Comparison of ENCODE assay signal across 15 cellular contexts in the genomic region with DNA sequence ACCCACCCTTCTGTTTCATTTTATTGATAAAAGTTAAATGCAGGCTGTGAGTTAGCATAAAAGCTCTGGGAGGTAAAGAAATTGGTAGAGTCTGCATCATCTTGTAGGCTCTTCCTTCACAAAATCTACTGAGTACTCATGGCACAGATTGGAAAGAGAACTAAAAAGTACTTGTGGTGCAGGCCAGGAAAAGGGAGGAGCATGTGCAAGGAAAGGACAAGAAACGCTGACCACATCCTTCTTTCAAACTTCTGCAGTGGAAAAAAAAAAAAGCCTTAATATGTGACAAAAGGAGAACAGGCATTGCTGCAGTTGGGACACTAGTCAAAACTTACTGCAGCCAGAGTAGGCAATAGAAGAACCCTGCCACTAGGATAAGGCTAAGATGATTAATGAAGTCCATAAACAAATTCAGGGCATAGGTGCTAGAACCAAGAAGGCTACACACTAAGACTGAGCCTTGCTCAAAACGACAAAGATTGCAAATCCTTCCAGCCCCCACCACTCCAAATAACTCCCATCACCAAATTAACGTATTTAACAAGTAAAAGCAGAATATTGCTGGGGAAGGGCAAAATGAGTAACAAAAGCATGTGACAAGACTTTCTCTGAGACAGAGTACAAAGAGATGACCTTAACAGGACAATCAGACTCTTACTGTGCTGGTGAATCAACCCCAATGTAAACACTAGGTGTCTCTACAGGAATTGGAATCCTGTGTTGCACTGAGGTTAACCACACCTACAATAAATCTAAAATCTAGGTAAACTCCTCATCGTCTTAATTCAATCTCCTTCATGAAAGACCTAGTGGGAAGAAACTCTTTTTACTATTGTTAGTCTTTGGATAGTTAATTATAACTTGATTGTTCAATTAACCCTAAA.
A peak's percentile ranks its signal among the peaks of the same experiment; 100 is the strongest.
DNase-seq lines count a peak whose midpoint lies in the region; ATAC-seq and TF ChIP-seq lines count a peak whose summit lies in the region.
"Had no signal": no experiment of that assay in that cellular context is flagged by ENCODE, and none has a peak within 500 bp of the region (broad histone marks: within the 10 kb centered on the region; RNA-seq: fewer than 3 reads in every experiment).

No MANE protein-coding gene starts in this region.

- intact Hi-C loops in activated CD4-positive, alpha-beta memory T cell treated with anti-CD3 and anti-CD28 coated beads for 36 hours (cut with micrococcal nuclease): no loop called here

- WGBS in SK-N-SH (ENCODE audit: low lambda C conversion rate): 13% methylated on average over 4 of the region's 4 CpGs
- 56% methylated on average over 4 of the region's 4 CpGs for WGBS in smooth muscle cell (ENCODE audit: low lambda C conversion rate)

- H3K9me3 Mint-ChIP-seq in activated CD4-positive, alpha-beta memory T cell treated with anti-CD3 and anti-CD28 coated beads for 36 hours: peaks cover 18% of the 10 kb centered on the region

- H3K4me1 Mint-ChIP-seq in activated CD4-positive, alpha-beta memory T cell treated with anti-CD3 and anti-CD28 coated beads for 36 hours (ENCODE audit: low read depth): no peaks in the 10 kb centered on the region

- H3K36me3 Mint-ChIP-seq in activated CD4-positive, alpha-beta memory T cell treated with anti-CD3 and anti-CD28 coated beads for 36 hours: no peaks in the 10 kb centered on the region
- H3K36me3 Mint-ChIP-seq: activated naive CD8-positive, alpha-beta T cell treated with anti-CD3 and anti-CD28 coated beads, Interleukin-2, amount 10 ng/mL, durations not matched to agents 7 days and 5 days had no signal

- no peaks in the 10 kb centered on the region for H4K20me1 ChIP-seq in SK-N-SH (ENCODE audit: insufficient read depth)
- H4K20me1 ChIP-seq in smooth muscle cell (ENCODE audit: low read depth): no peaks in the 10 kb centered on the region

- H3K36me3 ChIP-seq in SK-N-SH (replicated peaks in 1 of 2; ENCODE audit: control insufficient read depth in 1 of 2, insufficient read depth in 2 of 2, low read length in 1 of 2) (no peaks in the 10 kb centered on the region), smooth muscle cell (ENCODE audit: low read depth) (no peaks in the 10 kb centered on the region)
- H3K36me3 ChIP-seq: thoracic aorta had no signal

- CTCF ChIA-PET in SK-N-SH (lab: Yijun Ruan, JAX): no interaction called here
- CTCF ChIA-PET in activated CD4-positive, alpha-beta memory T cell treated with anti-CD3 and anti-CD28 coated beads for 36 hours (lab: Charles Lee): no interaction called here
- CTCF ChIA-PET in HEK293T (lab: Yijun Ruan, JAX): no interaction called here

- no peak for ATAC-seq in SK-N-SH treated with all-trans-retinoic acid at 6 μM for 48 hours
- ATAC-seq in HG02678 (IDR thresholded peaks at IDR 0.05; ENCODE audit: unreplicated experiment): no peak
- ATAC-seq: activated CD8-positive, alpha-beta T cell treated with anti-CD3 and anti-CD28 coated beads for 36 hours had no signal

- no peak overlapping the region for H3K9ac ChIP-seq in SK-N-SH
- H3K9ac ChIP-seq in smooth muscle cell (ENCODE audit: low read depth): no peak overlapping the region

- no peak overlapping the region for H3K4me3 ChIP-seq in SK-N-SH (ENCODE audit: low read depth in 2 of 2, low read length in 1 of 2)
- H3K4me3 ChIP-seq in fibroblast of pulmonary artery (replicated peaks; ENCODE audit: low read depth, low read length): no peak overlapping the region
- H3K4me3 ChIP-seq in smooth muscle cell: no peak overlapping the region
- H3K4me3 ChIP-seq: thoracic aorta had no signal

- H2AFZ ChIP-seq in SK-N-SH (ENCODE audit: low read depth) (no peak overlapping the region), smooth muscle cell (ENCODE audit: low read depth) (no peak overlapping the region)

- no peak overlapping the region for H3K27ac Mint-ChIP-seq in activated CD4-positive, alpha-beta memory T cell treated with anti-CD3 and anti-CD28 coated beads for 36 hours
- H3K27ac Mint-ChIP-seq: activated CD8-positive, alpha-beta T cell treated with anti-CD3 and anti-CD28 coated beads for 36 hours; activated naive CD8-positive, alpha-beta T cell treated with anti-CD3 and anti-CD28 coated beads, Interleukin-2, amount 10 ng/mL, durations not matched to agents 7 days and 5 days had no signal

- no peaks in the 10 kb centered on the region for H3F3A ChIP-seq in SK-N-SH (replicated peaks; ENCODE audit: insufficient read depth)
- H3F3A ChIP-seq in smooth muscle cell (ENCODE audit: low read depth): no peaks in the 10 kb centered on the region

- H3K27me3 ChIP-seq in SK-N-SH (ENCODE audit: insufficient read depth): no peaks in the 10 kb centered on the region
- H3K27me3 ChIP-seq in smooth muscle cell (ENCODE audit: low read depth): no peaks in the 10 kb centered on the region

- H3K4me3 Mint-ChIP-seq in activated CD4-positive, alpha-beta memory T cell treated with anti-CD3 and anti-CD28 coated beads for 36 hours: no peak overlapping the region
- H3K4me3 Mint-ChIP-seq: activated CD8-positive, alpha-beta T cell treated with anti-CD3 and anti-CD28 coated beads for 36 hours; activated naive CD8-positive, alpha-beta T cell treated with anti-CD3 and anti-CD28 coated beads, Interleukin-2, amount 10 ng/mL, durations not matched to agents 7 days and 5 days had no signal

- H3K79me2 ChIP-seq in SK-N-SH (ENCODE audit: insufficient read depth): no peaks in the 10 kb centered on the region
- no peaks in the 10 kb centered on the region for H3K79me2 ChIP-seq in smooth muscle cell (ENCODE audit: low read depth)

- H3K4me1 ChIP-seq in SK-N-SH (ENCODE audit: control insufficient read depth in 1 of 2, insufficient read depth in 2 of 2, low read depth in 1 of 2, low read length in 1 of 2) (no peaks in the 10 kb centered on the region), smooth muscle cell (ENCODE audit: low read depth) (no peaks in the 10 kb centered on the region)

- H3K4me2 ChIP-seq in SK-N-SH (no peak overlapping the region), smooth muscle cell (no peak overlapping the region)

- TF ChIP-seq EP300 in SK-N-SH (IDR thresholded peaks at IDR 0.05; ENCODE audit: borderline replicate concordance in 1 of 2, low read depth in 1 of 2, low read length in 1 of 2): no peak

- H3K27me3 Mint-ChIP-seq in activated CD4-positive, alpha-beta memory T cell treated with anti-CD3 and anti-CD28 coated beads for 36 hours: no peaks in the 10 kb centered on the region
- H3K27me3 Mint-ChIP-seq: activated CD8-positive, alpha-beta T cell treated with anti-CD3 and anti-CD28 coated beads for 36 hours; activated naive CD8-positive, alpha-beta T cell treated with anti-CD3 and anti-CD28 coated beads, Interleukin-2, amount 10 ng/mL, durations not matched to agents 7 days and 5 days; IgD-negative memory B cell had no signal

- POLR2A ChIA-PET in SK-N-SH (lab: Yijun Ruan, JAX): no interaction called here
- POLR2A ChIA-PET in activated CD4-positive, alpha-beta memory T cell treated with anti-CD3 and anti-CD28 coated beads for 36 hours (lab: Charles Lee): no interaction called here
- POLR2A ChIA-PET in HEK293T (lab: Yijun Ruan, JAX): no interaction called here

- H3K9me2 ChIP-seq in SK-N-SH: no peaks in the 10 kb centered on the region

- H3K9me3 ChIP-seq in SK-N-SH (no peaks in the 10 kb centered on the region), smooth muscle cell (replicated peaks; ENCODE audit: low read depth) (no peaks in the 10 kb centered on the region)
- H3K9me3 ChIP-seq: thoracic aorta had no signal

- peak; percentile 67 for TF ChIP-seq RAD21 in SK-N-SH (IDR thresholded peaks at IDR 0.05; ENCODE audit: low read length)

- no peak for TF ChIP-seq CTCF in SK-N-SH (IDR thresholded peaks at IDR 0.05)
- peak; percentile 0 for TF ChIP-seq CTCF in fibroblast of pulmonary artery (IDR thresholded peaks at IDR 0.05; ENCODE audit: low read length, missing control alignments)
- TF ChIP-seq CTCF in smooth muscle cell (IDR thresholded peaks at IDR 0.05; ENCODE audit: borderline replicate concordance, insufficient read depth, poor library complexity, severe bottlenecking): peak; percentile 13

- DNase-seq in SK-N-SH (peak; percentile 16), NOMO-1 treated with DMSO at 0.1 percent for 48 hours (lab: John Stamatoyannopoulos, UW; ENCODE audit: unreplicated experiment) (peak; percentile 57), fibroblast of pulmonary artery (ENCODE audit: low read depth) (peak; percentile 2), smooth muscle cell (lab: John Stamatoyannopoulos, UW; ENCODE audit: unreplicated experiment) (no peak), HEK293T (ENCODE audit: extremely low spot score) (no peak)
- DNase-seq in activated CD4-positive, alpha-beta memory T cell treated with anti-CD3 and anti-CD28 coated beads for 36 hours: no peak
- DNase-seq: activated CD8-positive, alpha-beta T cell treated with anti-CD3 and anti-CD28 coated beads for 36 hours; activated naive CD8-positive, alpha-beta T cell treated with anti-CD3 and anti-CD28 coated beads, Interleukin-2, amount 10 ng/mL, durations not matched to agents 7 days and 5 days; dermis blood vessel endothelial cell; GDM1; midbrain had no signal

- H3K27ac ChIP-seq in SK-N-SH (ENCODE audit: low read depth in 2 of 2, low read length in 1 of 2) (no peak overlapping the region), smooth muscle cell (ENCODE audit: low read depth) (no peak overlapping the region)
- H3K27ac ChIP-seq: thoracic aorta had no signal

TF ChIP-seq in SK-N-SH, 30 proteins besides CTCF, POLR2A, EP300 and RAD21:
- TF ChIP-seq SMC3 (IDR thresholded peaks at IDR 0.05; ENCODE audit: low read depth, low read length) (peak; percentile 24; the same call in 1 of the 2 replicates), GABPA (IDR thresholded peaks at IDR 0.05; ENCODE audit: low read depth) (no peak)
TF ChIP-seq in SK-N-SH: peak in this region for 1.

TF ChIP-seq in SK-N-SH treated with all-trans-retinoic acid at 6 μM for 48 hours, 23 proteins besides CTCF, POLR2A, EP300 and RAD21 (continues in another document):
- TF ChIP-seq GLIS3 (CRISPR knock-in tag; IDR thresholded peaks at IDR 0.05) (no peak), ZFP30 (CRISPR knock-in tag; IDR thresholded peaks at IDR 0.05) (no peak), PPARA (CRISPR knock-in tag; IDR thresholded peaks at IDR 0.05; ENCODE audit: borderline replicate concordance) (no peak), CSDC2 (CRISPR knock-in tag; IDR thresholded peaks at IDR 0.05) (no peak), ZC3H10 (CRISPR knock-in tag; IDR thresholded peaks at IDR 0.05) (no peak), OSR1 (CRISPR knock-in tag; IDR thresholded peaks at IDR 0.05) (no peak)

TF ChIP-seq in HEK293T, 16 proteins besides CTCF, POLR2A, EP300 and RAD21:
- TF ChIP-seq CTBP1 (IDR thresholded peaks at IDR 0.05; ENCODE audit: borderline replicate concordance) (no peak), FOXK2 (IDR thresholded peaks at IDR 0.05) (no peak), ZNF384 (IDR thresholded peaks at IDR 0.05) (no peak), HDGF (IDR thresholded peaks at IDR 0.05; ENCODE audit: borderline replicate concordance) (no peak), BHLHE40 (IDR thresholded peaks at IDR 0.05; ENCODE audit: borderline replicate concordance) (no peak), ARNT (IDR thresholded peaks at IDR 0.05) (no peak), ELF4 (IDR thresholded peaks at IDR 0.05) (no peak), L3MBTL2 (conservative IDR thresholded peaks at IDR 0.05) (no peak), LEF1 (IDR thresholded peaks at IDR 0.05; ENCODE audit: borderline replicate concordance) (no peak)

Comparison
In these comparisons a context has a peak if more than half of its experiments do, and no peak if none do; other contexts are left out.
1. DNase-seq: peak in SK-N-SH (single experiment), NOMO-1 treated with DMSO at 0.1 percent for 48 hours (single experiment) and fibroblast of pulmonary artery (single experiment); none in smooth muscle cell (single experiment), activated CD4-positive, alpha-beta memory T cell treated with anti-CD3 and anti-CD28 coated beads for 36 hours (single experiment) and HEK293T (single experiment).